ENCODE assay signal across 23 cellular contexts in the genomic region with DNA sequence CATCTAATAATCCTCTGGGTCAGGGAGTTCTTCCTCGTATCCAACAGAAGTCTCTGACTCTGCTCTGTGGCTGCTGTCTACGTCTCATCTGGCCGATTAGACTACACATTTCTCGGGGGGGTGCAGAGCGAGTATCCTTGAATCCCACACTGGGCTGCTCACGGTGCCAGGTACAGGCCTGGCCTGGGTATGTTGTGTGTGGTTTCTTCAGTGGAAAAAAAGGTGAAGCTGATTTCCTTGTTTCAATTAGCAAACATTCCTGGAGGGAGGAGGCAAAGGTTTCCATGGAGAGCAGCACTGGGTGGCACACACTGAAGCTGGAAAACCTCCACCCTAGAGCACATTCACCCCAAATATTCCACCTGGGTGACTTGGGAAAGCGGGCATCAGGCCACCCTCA. TPM values are rescaled to one million over a fixed set of nuclear protein-coding genes. Genes with fewer than 3 reads are reported as not detected.
DNase-seq lines count a peak whose midpoint lies in the region; ATAC-seq and TF ChIP-seq lines count a peak whose summit lies in the region.
"Had no signal": no experiment of that assay in that cellular context is flagged by ENCODE, and none has a peak within 500 bp of the region (broad histone marks: within the 10 kb centered on the region; RNA-seq: fewer than 3 reads in every experiment).

No MANE protein-coding gene starts in this region.

- in situ Hi-C loops in mammary epithelial cell (cut with MboI; ENCODE audit: low sequenced_read_pairs in 2 of 2), result no loop called here

- BruUV-seq in mammary epithelial cell (replicated peaks; lab: Mats Ljungman, UMichigan), result no TSS peak

- H2AFZ ChIP-seq in mammary epithelial cell (ENCODE audit: low read depth, low read length), result peak overlapping the region; percentile 61
- H2AFZ ChIP-seq: parathyroid adenoma, PC-9 had no signal

- CTCF ChIA-PET in RWPE1 (lab: Yijun Ruan, JAX) (interaction anchor here (0.6 to 2.1 kb wide), 5 partner anchors 19 to 101 kb away, joined by 3 to 8 read pairs (median 5); no protein-coding TSS in a partner anchor), mammary epithelial cell (lab: Charles Lee; ENCODE audit: low non-redundant PET) (interaction anchor here (0.6 kb wide), 1 partner anchor 482 kb away, joined by 11 read pairs; no protein-coding TSS in a partner anchor)

- H3K79me2 ChIP-seq in mammary epithelial cell (ENCODE audit: insufficient read depth, low read length), result peaks cover 10% of the 10 kb centered on the region
- H3K79me2 ChIP-seq: parathyroid adenoma had no signal

- no peak overlapping the region for H3K4me3 ChIP-seq in mammary epithelial cell (replicated peaks in 1 of 3; ENCODE audit: insufficient read depth in 1 of 3, low read depth in 2 of 3, low read length in 3 of 3)
- H3K4me3 ChIP-seq: PC-9, vagina had no signal

- H3K36me3 ChIP-seq in mammary epithelial cell (ENCODE audit: insufficient read depth, low read length), result no peaks in the 10 kb centered on the region
- H3K36me3 ChIP-seq: vagina had no signal

- H3K4me2 ChIP-seq in mammary epithelial cell (ENCODE audit: insufficient read depth, low read depth, low read length), result peak overlapping the region; percentile 29
- H3K4me2 ChIP-seq: PC-9 had no signal

- POLR2A ChIA-PET in RWPE1 (lab: Yijun Ruan, JAX; ENCODE audit: low non-redundant PET), result interaction anchor here (0.7 kb wide), 2 partner anchors 10 to 14 kb away, joined by 3 to 4 read pairs; no protein-coding TSS in a partner anchor

- no peak for TF ChIP-seq CTCF in RWPE1 (conservative IDR thresholded peaks at IDR 0.05; ENCODE audit: low read depth)
- TF ChIP-seq CTCF in mammary epithelial cell (conservative IDR thresholded peaks at IDR 0.05 in 1 of 2, IDR thresholded peaks at IDR 0.05 in 1 of 2; ENCODE audit: extremely low read depth in 1 of 2, insufficient read depth in 1 of 2, low read depth in 1 of 2, low read length in 2 of 2), result no peak

- H3K27ac ChIP-seq in RWPE1 (peak overlapping the region; percentile 99), mammary epithelial cell (ENCODE audit: insufficient read depth, low read depth, low read length) (peak overlapping the region; percentile 21), layer of hippocampus (ENCODE audit: low read depth, low read length) (peak overlapping the region; percentile 22)
- H3K27ac ChIP-seq: parathyroid adenoma, PC-9 had no signal

- no peaks in the 10 kb centered on the region for H3K27me3 ChIP-seq in mammary epithelial cell (ENCODE audit: insufficient read depth, low read length)
- no peaks in the 10 kb centered on the region for H3K27me3 ChIP-seq in layer of hippocampus (ENCODE audit: control insufficient read depth, insufficient read depth, low read length)
- H3K27me3 ChIP-seq: vagina had no signal

- H3K4me1 ChIP-seq in mammary epithelial cell (ENCODE audit: insufficient read depth, low read length), result peaks cover 51% of the 10 kb centered on the region
- H3K4me1 ChIP-seq: parathyroid adenoma had no signal

- H4K20me1 ChIP-seq in mammary epithelial cell (ENCODE audit: insufficient read depth, low read length), result no peaks in the 10 kb centered on the region

- no peaks in the 10 kb centered on the region for H3K9me3 ChIP-seq in mammary epithelial cell (replicated peaks; ENCODE audit: insufficient read depth, low read length)
- H3K9me3 ChIP-seq: vagina had no signal

- dilution Hi-C loops in mammary epithelial cell (cut with HindIII; ENCODE audit: low sequenced_read_pairs), result no loop called here

- intact Hi-C loops in mammary epithelial cell (cut with micrococcal nuclease), result no loop called here

- 12% methylated on average over 7 of the region's 7 CpGs for WGBS in mammary epithelial cell (ENCODE audit: low coverage, missing lambda C conversion rate)

- no peak for ATAC-seq in HG03175 (IDR thresholded peaks at IDR 0.05; ENCODE audit: unreplicated experiment)
- no peak for ATAC-seq in HG02678 (IDR thresholded peaks at IDR 0.05; ENCODE audit: unreplicated experiment)
- ATAC-seq: activated CD8-positive, alpha-beta memory T cell treated with anti-CD3 and anti-CD28 coated beads, Interleukin-2, amount 10 ng/mL, durations not matched to agents 7 days and 5 days; activated T-helper 17 cell treated with anti-CD3 and anti-CD28 coated beads, Interleukin-2, amount 50 U/mL, for 72 hours; T-cell had no signal

- peak overlapping the region; percentile 7 for H3K9ac ChIP-seq in mammary epithelial cell (ENCODE audit: insufficient read depth, low read length)
- H3K9ac ChIP-seq: parathyroid adenoma had no signal

- DNase-seq in RWPE1 (ENCODE audit: low spot score) (no peak), mammary epithelial cell (no peak), NCI-H1092 treated with DMSO at 0.1 percent for 48 hours (lab: John Stamatoyannopoulos, UW) (no peak)
- DNase-seq in stimulated activated CD8-positive, alpha-beta memory T cell treated with anti-CD3 and anti-CD28 coated beads, Interleukin-4, amount 100 ng/mL, for 48 hours, result peak; percentile 6
- DNase-seq: activated CD8-positive, alpha-beta memory T cell treated with anti-CD3 and anti-CD28 coated beads, Interleukin-2, amount 10 ng/mL, durations not matched to agents 7 days and 5 days; activated naive CD8-positive, alpha-beta T cell treated with anti-CD3 and anti-CD28 coated beads, Interleukin-2, amount 10 ng/mL, durations not matched to agents 7 days and 5 days; CD4-positive, CD25-positive, alpha-beta regulatory T cell; H7; IMR-90; NCI-H1417; NCI-H2081 treated with DMSO at 0.1 percent for 48 hours; NCI-H446 treated with DMSO at 0.1 percent for 48 hours; PC-9; SIG-M5 had no signal

RNA-seq across cellular contexts. Expression of a gene that starts 2.0 kb away (rescaled TPM):
- total RNA-seq in mammary epithelial cell, result 10 to 100 TPM; 23.5 to 25.8 TPM
- 47.9 TPM for polyA plus RNA-seq in mammary epithelial cell
- polyA minus RNA-seq in mammary epithelial cell, result 14.8 TPM
- total RNA-seq: activated CD8-positive, alpha-beta memory T cell treated with anti-CD3 and anti-CD28 coated beads, Interleukin-2, amount 10 ng/mL, durations not matched to agents 7 days and 5 days; activated T-helper 17 cell treated with anti-CD3 and anti-CD28 coated beads, Interleukin-2, amount 50 U/mL, for 72 hours; CD4-positive, CD25-positive, alpha-beta regulatory T cell; H7; PC-9 had no signal
- polyA plus RNA-seq: CD4-positive, CD25-positive, alpha-beta regulatory T cell; naive thymus-derived CD4-positive, alpha-beta T cell had no signal

RNA-seq across cellular contexts. Expression of a gene that starts 18.5 kb away (rescaled TPM):
- total RNA-seq in mammary epithelial cell, result under 1 TPM; 0.17 to 0.61 TPM
- polyA plus RNA-seq in mammary epithelial cell, result 1.0 TPM
- polyA minus RNA-seq in mammary epithelial cell, result not detected
- total RNA-seq: activated CD8-positive, alpha-beta memory T cell treated with anti-CD3 and anti-CD28 coated beads, Interleukin-2, amount 10 ng/mL, durations not matched to agents 7 days and 5 days; activated naive CD8-positive, alpha-beta T cell treated with anti-CD3 and anti-CD28 coated beads, Interleukin-2, amount 10 ng/mL, durations not matched to agents 7 days and 5 days; activated T-helper 17 cell treated with anti-CD3 and anti-CD28 coated beads, Interleukin-2, amount 50 U/mL, for 72 hours; CD4-positive, CD25-positive, alpha-beta regulatory T cell; fibroblast of villous mesenchyme; H7; IMR-90; naive thymus-derived CD4-positive, alpha-beta T cell; vagina had no signal
- polyA plus RNA-seq: CD4-positive, CD25-positive, alpha-beta regulatory T cell; IMR-90; naive thymus-derived CD4-positive, alpha-beta T cell had no signal

RNA-seq across cellular contexts. Expression of a gene that starts 47.7 kb away (rescaled TPM):
- not detected for total RNA-seq in mammary epithelial cell
- not detected for polyA plus RNA-seq in mammary epithelial cell
- not detected for polyA minus RNA-seq in mammary epithelial cell
- total RNA-seq: activated CD8-positive, alpha-beta memory T cell treated with anti-CD3 and anti-CD28 coated beads, Interleukin-2, amount 10 ng/mL, durations not matched to agents 7 days and 5 days; activated naive CD8-positive, alpha-beta T cell treated with anti-CD3 and anti-CD28 coated beads, Interleukin-2, amount 10 ng/mL, durations not matched to agents 7 days and 5 days; activated T-helper 17 cell treated with anti-CD3 and anti-CD28 coated beads, Interleukin-2, amount 50 U/mL, for 72 hours; CD4-positive, CD25-positive, alpha-beta regulatory T cell; fibroblast of villous mesenchyme; H7; IMR-90; PC-9 had no signal
- polyA plus RNA-seq: CD4-positive, CD25-positive, alpha-beta regulatory T cell; IMR-90; naive thymus-derived CD4-positive, alpha-beta T cell had no signal

Comparison
In these comparisons a context has a peak if more than half of its experiments do, and no peak if none do; other contexts are left out.
1. H3K27ac ChIP-seq: peak in every context shown above with its lines; median percentile 99 in RWPE1; 22 in layer of hippocampus; 21 in mammary epithelial cell.